ENCODE assay signal across 15 cellular contexts in the genomic region with DNA sequence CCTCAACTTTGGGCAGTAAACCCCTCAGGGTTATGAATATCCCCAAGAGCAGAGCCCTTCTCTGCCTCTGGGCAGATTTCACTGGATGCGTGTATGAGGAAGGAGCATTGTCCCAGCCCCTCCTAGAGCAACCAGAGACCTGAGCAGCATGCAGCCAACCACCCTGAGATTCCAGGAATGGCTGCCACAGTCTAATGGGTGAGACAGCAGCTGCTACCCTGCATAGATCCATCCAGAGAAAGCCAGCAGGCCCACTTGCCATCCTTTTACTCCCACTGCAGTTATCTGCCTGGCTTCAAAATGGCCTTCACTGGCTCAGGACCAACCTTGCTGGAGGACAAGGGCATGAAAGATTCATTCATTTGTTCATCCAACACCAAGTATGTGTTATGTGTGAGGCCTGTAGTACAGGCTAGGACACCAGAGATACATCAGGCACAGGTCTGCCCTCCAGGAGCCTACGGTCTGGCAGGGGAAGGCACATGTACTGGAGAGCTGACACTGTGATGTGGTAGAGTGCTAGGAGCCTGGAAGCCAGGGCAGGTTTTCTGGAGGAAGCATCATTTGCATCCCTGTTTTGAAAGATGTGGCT. TPM values are rescaled to one million over a fixed set of nuclear protein-coding genes. Genes with fewer than 3 reads are reported as not detected.
DNase-seq lines count a peak whose midpoint lies in the region; ATAC-seq and TF ChIP-seq lines count a peak whose summit lies in the region.
"Had no signal": no experiment of that assay in that cellular context is flagged by ENCODE, and none has a peak within 500 bp of the region (broad histone marks: within the 10 kb centered on the region; RNA-seq: fewer than 3 reads in every experiment).

No MANE protein-coding gene starts in this region.

- H3K9me3 ChIP-seq in left lung (peaks cover 0 to 8% of the 10 kb centered on the region in 2 donors), tibial nerve (peaks cover 0 to 7% (median 0%) of the 10 kb centered on the region in 4 donors)

- no peak overlapping the region for H3K4me3 ChIP-seq in left lung
- no peak overlapping the region for H3K4me3 ChIP-seq in tibial nerve
- H3K4me3 ChIP-seq: lung had no signal

- H3K27ac Mint-ChIP-seq in activated T-cell treated with anti-CD3 and anti-CD28 coated beads, Interleukin-2, amount 50 U/mL, for 24 hours: peak overlapping the region; percentile 98
- peak overlapping the region; percentile 90 to 99 for H3K27ac Mint-ChIP-seq in activated naive CD4-positive, alpha-beta T cell treated with anti-CD3 and anti-CD28 coated beads, Interleukin-2, amount 50 U/mL, for 72 hours
- no peak overlapping the region for H3K27ac Mint-ChIP-seq in WTC11

- peaks cover 0 to 12% of the 10 kb centered on the region in 2 donors for H3K36me3 ChIP-seq in left lung
- peaks cover 0 to 27% (median 6%) of the 10 kb centered on the region in 3 donors for H3K36me3 ChIP-seq in tibial nerve

- H3K27ac ChIP-seq in left lung (peak overlapping the region; percentile 71 to 94), tibial nerve (peak overlapping the region in 3 of 4 donors; percentile 79 to 88 (median 87))

- no peaks in the 10 kb centered on the region for H3K27me3 ChIP-seq in left lung
- H3K27me3 ChIP-seq in tibial nerve: no peaks in the 10 kb centered on the region

- peak; percentile 49 for DNase-seq in activated T-cell treated with anti-CD3 and anti-CD28 coated beads, Interleukin-2, amount 50 U/mL, for 24 hours
- DNase-seq in activated T-cell treated with anti-CD3 and anti-CD28 coated beads, Interleukin-2, amount 50 U/mL, for 4 hours: no peak
- DNase-seq in activated naive CD4-positive, alpha-beta T cell treated with anti-CD3 and anti-CD28 coated beads, Interleukin-2, amount 50 U/mL, for 72 hours (ENCODE audit: low spot score in 2 of 2): no peak
- DNase-seq in left lung: no peak
- DNase-seq in tibial nerve (ENCODE audit: low spot score in 2 of 2): no peak
- DNase-seq in CD1c-positive myeloid dendritic cell (ENCODE audit: extremely low spot score): no peak
- DNase-seq in WTC11 (ENCODE audit: low spot score): no peak
- DNase-seq in NCI-H2171 (lab: John Stamatoyannopoulos, UW): no peak
- DNase-seq: EL; MM.1S; NCI-H446; stimulated activated CD4-positive, alpha-beta T cell treated with anti-CD3 and anti-CD28 coated beads, Interleukin-2, amount 100 ng/mL, for 48 hours; substantia nigra had no signal

- TF ChIP-seq EP300 in tibial nerve (IDR thresholded peaks at IDR 0.05): no peak

- H3K4me3 Mint-ChIP-seq in activated T-cell treated with anti-CD3 and anti-CD28 coated beads, Interleukin-2, amount 50 U/mL, for 24 hours: no peak overlapping the region
- no peak overlapping the region for H3K4me3 Mint-ChIP-seq in activated T-cell treated with anti-CD3 and anti-CD28 coated beads, Interleukin-2, amount 50 U/mL, for 4 hours
- H3K4me3 Mint-ChIP-seq in WTC11: no peak overlapping the region

- TF ChIP-seq POLR2A in tibial nerve (IDR thresholded peaks at IDR 0.05): no peak

- no peaks in the 10 kb centered on the region for H3K27me3 Mint-ChIP-seq in activated T-cell treated with anti-CD3 and anti-CD28 coated beads, Interleukin-2, amount 50 U/mL, for 24 hours
- H3K27me3 Mint-ChIP-seq in activated T-cell treated with anti-CD3 and anti-CD28 coated beads, Interleukin-2, amount 50 U/mL, for 4 hours (ENCODE audit: low read depth): no peaks in the 10 kb centered on the region
- H3K27me3 Mint-ChIP-seq in WTC11 (ENCODE audit: low read depth): no peaks in the 10 kb centered on the region

- CTCF ChIA-PET in WTC11 (lab: Charles Lee): interaction anchor here (0.7 to 4.1 kb wide), 15 partner anchors 10 to 476 kb away, joined by 3 to 18 read pairs (median 5); a partner anchor contains a TSS

- H3K4me1 ChIP-seq in left lung (peaks cover 39 to 95% of the 10 kb centered on the region in 2 donors), tibial nerve (peaks cover 0 to 58% (median 45%) of the 10 kb centered on the region in 4 donors)

- 93 to 96% methylated on average over 2 of the region's 2 CpGs for WGBS in tibial nerve, 2 donors

- peaks cover 54% of the 10 kb centered on the region for H3K36me3 Mint-ChIP-seq in activated T-cell treated with anti-CD3 and anti-CD28 coated beads, Interleukin-2, amount 50 U/mL, for 24 hours (ENCODE audit: low read depth)
- H3K36me3 Mint-ChIP-seq in activated T-cell treated with anti-CD3 and anti-CD28 coated beads, Interleukin-2, amount 50 U/mL, for 4 hours (ENCODE audit: insufficient read depth): peaks cover 23% of the 10 kb centered on the region
- peaks cover 13 to 31% of the 10 kb centered on the region in 2 donors for H3K36me3 Mint-ChIP-seq in activated naive CD4-positive, alpha-beta T cell treated with anti-CD3 and anti-CD28 coated beads, Interleukin-2, amount 50 U/mL, for 72 hours
- H3K36me3 Mint-ChIP-seq in WTC11: no peaks in the 10 kb centered on the region

- peaks cover 100% of the 10 kb centered on the region for H3K4me1 Mint-ChIP-seq in activated T-cell treated with anti-CD3 and anti-CD28 coated beads, Interleukin-2, amount 50 U/mL, for 24 hours (ENCODE audit: low read depth)
- peaks cover 100% of the 10 kb centered on the region for H3K4me1 Mint-ChIP-seq in activated T-cell treated with anti-CD3 and anti-CD28 coated beads, Interleukin-2, amount 50 U/mL, for 4 hours (ENCODE audit: low read depth)
- H3K4me1 Mint-ChIP-seq in WTC11: peaks cover 17% of the 10 kb centered on the region

- intact Hi-C loops in left lung (cut with DNase I): no loop called here

- H3K9me3 Mint-ChIP-seq in activated T-cell treated with anti-CD3 and anti-CD28 coated beads, Interleukin-2, amount 50 U/mL, for 24 hours: no peaks in the 10 kb centered on the region
- no peaks in the 10 kb centered on the region for H3K9me3 Mint-ChIP-seq in activated T-cell treated with anti-CD3 and anti-CD28 coated beads, Interleukin-2, amount 50 U/mL, for 4 hours
- peaks cover 0 to 4% of the 10 kb centered on the region in 2 donors for H3K9me3 Mint-ChIP-seq in activated naive CD4-positive, alpha-beta T cell treated with anti-CD3 and anti-CD28 coated beads, Interleukin-2, amount 50 U/mL, for 72 hours
- H3K9me3 Mint-ChIP-seq in WTC11: peaks cover 10% of the 10 kb centered on the region; the same call in 1 of the 2 replicates

- TF ChIP-seq CTCF in left lung (IDR thresholded peaks at IDR 0.05) (no peak), tibial nerve (IDR thresholded peaks at IDR 0.05) (no peak), WTC11 (IDR thresholded peaks at IDR 0.05) (no peak)

- no peak for ATAC-seq in activated T-cell treated with anti-CD3 and anti-CD28 coated beads, Interleukin-2, amount 50 U/mL, for 4 hours
- ATAC-seq in activated naive CD4-positive, alpha-beta T cell treated with anti-CD3 and anti-CD28 coated beads, Interleukin-2, amount 50 U/mL, for 72 hours: no peak
- ATAC-seq in left lung (no peak), WTC11 (no peak)

- POLR2A ChIA-PET in WTC11 (lab: Charles Lee): interaction anchor here (1.2 kb wide), 1 partner anchor 37 kb away, joined by 3 read pairs; no protein-coding TSS in a partner anchor

TF ChIP-seq in WTC11, 78 proteins besides CTCF, POLR2A, EP300 and RAD21 (continues in another document):
- no peak for TF ChIP-seq GABPB1 (CRISPR knock-in tag; IDR thresholded peaks at IDR 0.05)
- TF ChIP-seq, protein P1, sequence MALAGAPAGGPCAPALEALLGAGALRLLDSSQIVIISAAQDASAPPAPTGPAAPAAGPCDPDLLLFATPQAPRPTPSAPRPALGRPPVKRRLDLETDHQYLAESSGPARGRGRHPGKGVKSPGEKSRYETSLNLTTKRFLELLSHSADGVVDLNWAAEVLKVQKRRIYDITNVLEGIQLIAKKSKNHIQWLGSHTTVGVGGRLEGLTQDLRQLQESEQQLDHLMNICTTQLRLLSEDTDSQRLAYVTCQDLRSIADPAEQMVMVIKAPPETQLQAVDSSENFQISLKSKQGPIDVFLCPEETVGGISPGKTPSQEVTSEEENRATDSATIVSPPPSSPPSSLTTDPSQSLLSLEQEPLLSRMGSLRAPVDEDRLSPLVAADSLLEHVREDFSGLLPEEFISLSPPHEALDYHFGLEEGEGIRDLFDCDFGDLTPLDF (CRISPR knock-in tag; IDR thresholded peaks at IDR 0.05): no peak
- TF ChIP-seq, protein P2, sequence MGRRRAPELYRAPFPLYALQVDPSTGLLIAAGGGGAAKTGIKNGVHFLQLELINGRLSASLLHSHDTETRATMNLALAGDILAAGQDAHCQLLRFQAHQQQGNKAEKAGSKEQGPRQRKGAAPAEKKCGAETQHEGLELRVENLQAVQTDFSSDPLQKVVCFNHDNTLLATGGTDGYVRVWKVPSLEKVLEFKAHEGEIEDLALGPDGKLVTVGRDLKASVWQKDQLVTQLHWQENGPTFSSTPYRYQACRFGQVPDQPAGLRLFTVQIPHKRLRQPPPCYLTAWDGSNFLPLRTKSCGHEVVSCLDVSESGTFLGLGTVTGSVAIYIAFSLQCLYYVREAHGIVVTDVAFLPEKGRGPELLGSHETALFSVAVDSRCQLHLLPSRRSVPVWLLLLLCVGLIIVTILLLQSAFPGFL (CRISPR knock-in tag; IDR thresholded peaks at IDR 0.05; ENCODE audit: borderline replicate concordance): no peak
- no peak for TF ChIP-seq ZNF263 (CRISPR knock-in tag; IDR thresholded peaks at IDR 0.05; ENCODE audit: low read depth)
- TF ChIP-seq HMGA2 (CRISPR knock-in tag; IDR thresholded peaks at IDR 0.05): no peak
- no peak for TF ChIP-seq NR2C2 (CRISPR knock-in tag; IDR thresholded peaks at IDR 0.05)

RNA-seq across cellular contexts. Expression of a gene that starts 26.2 kb away (rescaled TPM):
- under 1 TPM; 0.05 to 0.28 (median 0.18) TPM for total RNA-seq in activated T-cell treated with anti-CD3 and anti-CD28 coated beads, Interleukin-2, amount 50 U/mL, for 4 hours
- total RNA-seq in activated naive CD4-positive, alpha-beta T cell treated with anti-CD3 and anti-CD28 coated beads, Interleukin-2, amount 50 U/mL, for 72 hours: under 1 TPM; 0.45 to 0.68 TPM
- total RNA-seq in left lung (1 to 10 TPM in 1 of 2 donors, under 1 TPM in 1; 0.17 to 1.0 TPM), tibial nerve (under 1 TPM; 0.20 to 0.42 (median 0.26) TPM), WTC11 (2021) (0.48 to 0.99 TPM (median 0.85 TPM) in 3 replicates)
- total RNA-seq: glomerular endothelial cell had no signal

RNA-seq across cellular contexts. Expression of a gene that starts 27.6 kb away (rescaled TPM):
- 100 to 1,000 TPM; 238 to 274 (median 240) TPM for total RNA-seq in activated T-cell treated with anti-CD3 and anti-CD28 coated beads, Interleukin-2, amount 50 U/mL, for 4 hours
- total RNA-seq in activated naive CD4-positive, alpha-beta T cell treated with anti-CD3 and anti-CD28 coated beads, Interleukin-2, amount 50 U/mL, for 72 hours: 100 to 1,000 TPM in 1 of 2 donors, 10 to 100 TPM in 1; 54.5 to 126 TPM
- total RNA-seq in left lung (100 to 1,000 TPM in 1 of 2 donors, 10 to 100 TPM in 1; 46.7 to 133 TPM), tibial nerve (100 to 1,000 TPM; 133 to 227 (median 151) TPM), WTC11 (2021) (0.74 to 1.3 TPM (median 0.78 TPM) in 3 replicates)

Comparison
In these comparisons a context has a peak if more than half of its experiments do, and no peak if none do; other contexts are left out.
1. RNA of a gene that starts 27.6 kb away (total RNA-seq): 238 to 274 TPM in activated T-cell treated with anti-CD3 and anti-CD28 coated beads, Interleukin-2, amount 50 U/mL, for 4 hours, 133 to 227 TPM in tibial nerve, 46.7 to 133 TPM in left lung and 54.5 to 126 TPM in activated naive CD4-positive, alpha-beta T cell treated with anti-CD3 and anti-CD28 coated beads, Interleukin-2, amount 50 U/mL, for 72 hours; 0.74 to 1.3 TPM in WTC11; every median in the first group is over 10 times any median in the second.